16 cellular contexts compared by ENCODE assay signal in genomic region chr16:49921106-49921505, GRCh38.
DNase-seq lines count a peak whose midpoint lies in the region; ATAC-seq and TF ChIP-seq lines count a peak whose summit lies in the region.
"Had no signal": no experiment of that assay in that cellular context is flagged by ENCODE, and none has a peak within 500 bp of the region (broad histone marks: within the 10 kb centered on the region; RNA-seq: fewer than 3 reads in every experiment).

No MANE protein-coding gene starts in this region.

- H3K9me3 ChIP-seq in BLaER1, result no peaks in the 10 kb centered on the region
- no peaks in the 10 kb centered on the region for H3K9me3 ChIP-seq in neural progenitor cell (ENCODE audit: low read depth)
- H3K9me3 ChIP-seq: Caco-2, HAP-1 had no signal

- CTCF ChIA-PET in activated CD4-positive, alpha-beta memory T cell treated with anti-CD3 and anti-CD28 coated beads, Interleukin-2, amount 10 ng/mL, durations not matched to agents 7 days and 5 days (lab: Charles Lee), result no interaction called here

- H3K36me3 ChIP-seq in BLaER1, result no peaks in the 10 kb centered on the region
- no peaks in the 10 kb centered on the region for H3K36me3 ChIP-seq in GM23338 (ENCODE audit: insufficient read depth)
- no peaks in the 10 kb centered on the region for H3K36me3 ChIP-seq in neural progenitor cell
- H3K36me3 ChIP-seq: HAP-1 had no signal

- H3K9ac ChIP-seq in BLaER1 (0 out of 2 replicates have a peak overlapping the region, but pooled peaks have one; percentile 24), neural progenitor cell (no peak overlapping the region)
- H3K9ac ChIP-seq: GM23248 had no signal

- H3K4me1 ChIP-seq in BLaER1 (peaks cover 33% of the 10 kb centered on the region), GM23338 (ENCODE audit: insufficient read depth) (no peaks in the 10 kb centered on the region), neural progenitor cell (peaks cover 6% of the 10 kb centered on the region)
- H3K4me1 ChIP-seq: HAP-1 had no signal

- H3K27ac ChIP-seq in BLaER1 (peak overlapping the region; percentile 42; the same call in 1 of the 2 replicates), GM23338 (ENCODE audit: low read depth) (no peak overlapping the region), neural progenitor cell (no peak overlapping the region)
- H3K27ac ChIP-seq: C4-2B, GM23248 had no signal

- H3K27me3 Mint-ChIP-seq in GM23338 (ENCODE audit: insufficient read depth, low read depth, poor library complexity) (peaks cover 20% of the 10 kb centered on the region), neural progenitor cell (ENCODE audit: insufficient read depth, low read depth) (peaks cover 13% of the 10 kb centered on the region)
- H3K27me3 Mint-ChIP-seq in activated CD4-positive, alpha-beta memory T cell treated with anti-CD3 and anti-CD28 coated beads, Interleukin-2, amount 10 ng/mL, durations not matched to agents 7 days and 5 days, result peaks cover 11% of the 10 kb centered on the region
- H3K27me3 Mint-ChIP-seq: CD4-positive, CD25-positive, alpha-beta regulatory T cell had no signal

- H3K4me3 Mint-ChIP-seq in GM23338 (no peak overlapping the region), neural progenitor cell (no peak overlapping the region)
- no peak overlapping the region for H3K4me3 Mint-ChIP-seq in activated CD4-positive, alpha-beta memory T cell treated with anti-CD3 and anti-CD28 coated beads, Interleukin-2, amount 10 ng/mL, durations not matched to agents 7 days and 5 days
- H3K4me3 Mint-ChIP-seq: CD4-positive, CD25-positive, alpha-beta regulatory T cell; CD8-positive, alpha-beta T cell; HFFc6 had no signal

- no peak overlapping the region for H3K4me3 ChIP-seq in BLaER1
- H3K4me3 ChIP-seq in GM23338, result no peak overlapping the region
- no peak overlapping the region for H3K4me3 ChIP-seq in neural progenitor cell
- H3K4me3 ChIP-seq: GM23248, HAP-1 had no signal

- H3K4me2 ChIP-seq in BLaER1 (peak overlapping the region; percentile 54), GM23338 (no peak overlapping the region), neural progenitor cell (no peak overlapping the region)

- H3F3A ChIP-seq in GM23338 (replicated peaks; ENCODE audit: low read depth) (no peaks in the 10 kb centered on the region), neural progenitor cell (ENCODE audit: low read depth) (no peaks in the 10 kb centered on the region)

- peaks cover 6% of the 10 kb centered on the region; the same call in 1 of the 2 replicates for H3K9me2 ChIP-seq in GM23338 (ENCODE audit: insufficient read depth)

- H3K27me3 ChIP-seq in BLaER1 (no peaks in the 10 kb centered on the region), GM23338 (ENCODE audit: insufficient read depth) (no peaks in the 10 kb centered on the region), neural progenitor cell (no peaks in the 10 kb centered on the region)

- no peak for TF ChIP-seq CTCF in GM23338 (conservative IDR thresholded peaks at IDR 0.05; ENCODE audit: low read depth in 2 of 2)
- TF ChIP-seq CTCF in neural progenitor cell (IDR thresholded peaks at IDR 0.05), result no peak

- no peaks in the 10 kb centered on the region for H3K36me3 Mint-ChIP-seq in GM23338 (ENCODE audit: low read depth)
- H3K36me3 Mint-ChIP-seq in neural progenitor cell, result no peaks in the 10 kb centered on the region
- no peaks in the 10 kb centered on the region for H3K36me3 Mint-ChIP-seq in activated CD4-positive, alpha-beta memory T cell treated with anti-CD3 and anti-CD28 coated beads, Interleukin-2, amount 10 ng/mL, durations not matched to agents 7 days and 5 days (ENCODE audit: low read depth)
- H3K36me3 Mint-ChIP-seq: CD4-positive, CD25-positive, alpha-beta regulatory T cell; CD8-positive, alpha-beta T cell had no signal

- no peak overlapping the region for H3K27ac Mint-ChIP-seq in GM23338
- peak overlapping the region; percentile 74 for H3K27ac Mint-ChIP-seq in neural progenitor cell
- H3K27ac Mint-ChIP-seq in activated CD4-positive, alpha-beta memory T cell treated with anti-CD3 and anti-CD28 coated beads, Interleukin-2, amount 10 ng/mL, durations not matched to agents 7 days and 5 days, result no peak overlapping the region
- H3K27ac Mint-ChIP-seq: CD8-positive, alpha-beta T cell; HFFc6 had no signal

- H3K79me2 ChIP-seq in GM23338 (replicated peaks; ENCODE audit: insufficient read depth), result no peaks in the 10 kb centered on the region
- no peaks in the 10 kb centered on the region for H3K79me2 ChIP-seq in neural progenitor cell (ENCODE audit: low read depth)

- ATAC-seq in GM23338 (no peak), sciatic nerve (peak; percentile 38), GM21360 (IDR thresholded peaks at IDR 0.05; ENCODE audit: unreplicated experiment) (no peak)
- ATAC-seq: CD8-positive, alpha-beta T cell had no signal

- H2AFZ ChIP-seq in GM23338 (peak overlapping the region; percentile 95), neural progenitor cell (replicated peaks) (peak overlapping the region; percentile 75)
- H2AFZ ChIP-seq: GM23248 had no signal

- intact Hi-C loops in sciatic nerve (cut with DNase I), result no loop called here

- POLR2A ChIA-PET in activated CD4-positive, alpha-beta memory T cell treated with anti-CD3 and anti-CD28 coated beads, Interleukin-2, amount 10 ng/mL, durations not matched to agents 7 days and 5 days (lab: Charles Lee), result no interaction called here

- no peaks in the 10 kb centered on the region; the same call in 2 of the 3 replicates for H3K9me3 Mint-ChIP-seq in GM23338
- H3K9me3 Mint-ChIP-seq in neural progenitor cell, result no peaks in the 10 kb centered on the region
- no peaks in the 10 kb centered on the region for H3K9me3 Mint-ChIP-seq in activated CD4-positive, alpha-beta memory T cell treated with anti-CD3 and anti-CD28 coated beads, Interleukin-2, amount 10 ng/mL, durations not matched to agents 7 days and 5 days
- H3K9me3 Mint-ChIP-seq: CD4-positive, CD25-positive, alpha-beta regulatory T cell; CD8-positive, alpha-beta T cell; HFFc6 had no signal

- H3K4me1 Mint-ChIP-seq in GM23338 (peaks cover 4% of the 10 kb centered on the region; the same call in 2 of the 3 replicates), neural progenitor cell (peaks cover 8% of the 10 kb centered on the region)
- no peaks in the 10 kb centered on the region for H3K4me1 Mint-ChIP-seq in activated CD4-positive, alpha-beta memory T cell treated with anti-CD3 and anti-CD28 coated beads, Interleukin-2, amount 10 ng/mL, durations not matched to agents 7 days and 5 days
- H3K4me1 Mint-ChIP-seq: CD4-positive, CD25-positive, alpha-beta regulatory T cell had no signal

- H4K20me1 ChIP-seq in BLaER1, result no peaks in the 10 kb centered on the region
- H4K20me1 ChIP-seq in GM23338 (replicated peaks; ENCODE audit: insufficient read depth), result no peaks in the 10 kb centered on the region
- no peaks in the 10 kb centered on the region for H4K20me1 ChIP-seq in neural progenitor cell (ENCODE audit: low read depth)

- DNase-seq in GM23338 (ENCODE audit: low spot score), result no peak
- DNase-seq in neural progenitor cell (ENCODE audit: low spot score), result no peak
- DNase-seq in sciatic nerve (ENCODE audit: low spot score), result no peak
- DNase-seq in activated CD4-positive, alpha-beta memory T cell treated with anti-CD3 and anti-CD28 coated beads, Interleukin-2, amount 10 ng/mL, durations not matched to agents 7 days and 5 days, result no peak
- DNase-seq in NCI-H2196 treated with DMSO at 0.1 percent for 48 hours (lab: John Stamatoyannopoulos, UW; ENCODE audit: unreplicated experiment), result no peak
- no peak for DNase-seq in activated CD4-positive, alpha-beta T cell treated with anti-CD3 and anti-CD28 coated beads for 48 hours
- DNase-seq: DMS153 had no signal

TF ChIP-seq in GM23338, 12 proteins besides CTCF, POLR2A, EP300 and RAD21:
- TF ChIP-seq ZNF114 (CRISPR knock-in tag; IDR thresholded peaks at IDR 0.05) (no peak), ZNF331 (CRISPR knock-in tag; IDR thresholded peaks at IDR 0.05; ENCODE audit: low read depth) (no peak), STAT1 (IDR thresholded peaks at IDR 0.05; ENCODE audit: unreplicated experiment) (no peak), ETS1 (IDR thresholded peaks at IDR 0.05) (no peak), REST (IDR thresholded peaks at IDR 0.05; ENCODE audit: unreplicated experiment) (no peak), POLR2AphosphoS5 (IDR thresholded peaks at IDR 0.05; ENCODE audit: low read depth) (no peak)
